ENCODE assay signal across 20 cellular contexts in the genomic region with DNA sequence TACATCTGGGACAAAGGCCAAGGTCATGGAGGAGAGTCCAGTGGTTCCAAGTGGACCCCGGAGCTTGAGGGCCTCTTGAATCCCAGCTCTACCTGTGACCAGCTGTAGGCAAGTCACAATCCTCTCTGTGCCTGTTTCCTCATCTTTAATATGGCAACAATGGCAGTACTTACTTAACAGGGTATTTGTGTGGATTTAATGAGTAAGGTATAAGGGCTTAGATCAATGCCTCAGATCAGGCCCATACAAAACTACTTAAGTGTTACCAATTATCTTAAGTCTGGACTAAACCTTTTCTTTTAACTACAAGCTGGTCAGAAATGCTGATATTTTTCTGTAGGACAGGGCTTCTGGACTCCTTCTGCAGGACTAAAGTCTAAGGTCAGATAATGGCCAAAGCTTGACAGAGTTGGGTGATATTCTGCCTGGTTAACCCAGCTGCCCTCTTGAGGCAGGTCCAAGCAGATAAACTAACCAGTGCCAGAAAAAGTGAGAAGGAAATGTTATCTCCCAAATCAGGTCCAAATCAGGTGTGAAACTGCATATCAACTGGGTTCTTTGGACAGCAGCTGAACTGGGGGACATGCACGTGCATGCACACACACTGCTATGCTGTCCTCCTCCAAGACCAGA. TPM values are rescaled to one million over a fixed set of nuclear protein-coding genes. Genes with fewer than 3 reads are reported as not detected.
A peak's percentile ranks its signal among the peaks of the same experiment; 100 is the strongest.
DNase-seq lines count a peak whose midpoint lies in the region; ATAC-seq and TF ChIP-seq lines count a peak whose summit lies in the region.
"Had no signal": no experiment of that assay in that cellular context is flagged by ENCODE, and none has a peak within 500 bp of the region (broad histone marks: within the 10 kb centered on the region; RNA-seq: fewer than 3 reads in every experiment).

No MANE protein-coding gene starts in this region.

- intact Hi-C loops in activated CD4-positive, alpha-beta T cell treated with anti-CD3 and anti-CD28 coated beads, Interleukin-2, amount 10 ng/mL, durations not matched to agents 24 days and 14 days (cut with micrococcal nuclease) = no loop called here

- H3K36me3 Mint-ChIP-seq in activated CD4-positive, alpha-beta T cell treated with anti-CD3 and anti-CD28 coated beads, Interleukin-2, amount 10 ng/mL, durations not matched to agents 7 days and 5 days (ENCODE audit: low read depth) = no peaks in the 10 kb centered on the region
- H3K36me3 Mint-ChIP-seq in activated CD4-positive, alpha-beta T cell treated with anti-CD3 and anti-CD28 coated beads, Interleukin-2, amount 10 ng/mL, durations not matched to agents 24 days and 14 days (ENCODE audit: low read depth) = no peaks in the 10 kb centered on the region
- peaks cover 9% of the 10 kb centered on the region for H3K36me3 Mint-ChIP-seq in type B pancreatic cell
- H3K36me3 Mint-ChIP-seq: CD4-positive, CD25-positive, alpha-beta regulatory T cell had no signal

- no peaks in the 10 kb centered on the region for H3K9me3 Mint-ChIP-seq in activated CD4-positive, alpha-beta T cell treated with anti-CD3 and anti-CD28 coated beads, Interleukin-2, amount 10 ng/mL, durations not matched to agents 7 days and 5 days
- H3K9me3 Mint-ChIP-seq in activated CD4-positive, alpha-beta T cell treated with anti-CD3 and anti-CD28 coated beads, Interleukin-2, amount 10 ng/mL, durations not matched to agents 24 days and 14 days = no peaks in the 10 kb centered on the region
- H3K9me3 Mint-ChIP-seq in type B pancreatic cell = peaks cover 4% of the 10 kb centered on the region
- H3K9me3 Mint-ChIP-seq: T-helper 2 cell treated with Interferon-gamma antibody and Interleukin-4, amounts not matched to agents 5 μg/mL and 100 μg/mL, for 36 hours had no signal

- POLR2A ChIA-PET in activated CD4-positive, alpha-beta T cell treated with anti-CD3 and anti-CD28 coated beads, Interleukin-2, amount 10 ng/mL, durations not matched to agents 7 days and 5 days (lab: Charles Lee) = no interaction called here

- H3K27ac ChIP-seq in VCaP = no peak overlapping the region
- H3K27ac ChIP-seq: upper lobe of left lung had no signal

- DNase-seq in activated CD4-positive, alpha-beta T cell treated with anti-CD3 and anti-CD28 coated beads, Interleukin-2, amount 10 ng/mL, durations not matched to agents 7 days and 5 days = no peak
- DNase-seq in activated CD4-positive, alpha-beta T cell treated with anti-CD3 and anti-CD28 coated beads, Interleukin-2, amount 10 ng/mL, durations not matched to agents 24 days and 14 days = no peak
- DNase-seq in iPS-NIHi7 (ENCODE audit: extremely low spot score) = peak; percentile 34
- DNase-seq in type B pancreatic cell (ENCODE audit: extremely low spot score, unreplicated experiment) = no peak
- DNase-seq in iPS-NIHi11 (ENCODE audit: low spot score) = no peak
- DNase-seq in NCI-H226 = no peak
- DNase-seq: activated CD8-positive, alpha-beta memory T cell treated with anti-CD3 and anti-CD28 coated beads, Interleukin-2, amount 50 U/mL, for 48 hours; CD4-positive, CD25-positive, alpha-beta regulatory T cell; erythroblast; GOT3; kidney; NCI-H1694; posterior cingulate gyrus; SIG-M5; stimulated activated CD4-positive, alpha-beta T cell treated with anti-CD3 and anti-CD28 coated beads, Interleukin-12 subunit alpha, Interleukin-12 subunit beta, amount 100 ng/mL, for 4 hours; stimulated activated naive CD4-positive, alpha-beta T cell treated with Interleukin-2 at 50 U/mL for 16 hours; upper lobe of left lung had no signal

- no peak overlapping the region for H3K4me3 Mint-ChIP-seq in activated CD4-positive, alpha-beta T cell treated with anti-CD3 and anti-CD28 coated beads, Interleukin-2, amount 10 ng/mL, durations not matched to agents 7 days and 5 days
- no peak overlapping the region for H3K4me3 Mint-ChIP-seq in activated CD4-positive, alpha-beta T cell treated with anti-CD3 and anti-CD28 coated beads, Interleukin-2, amount 10 ng/mL, durations not matched to agents 24 days and 14 days
- H3K4me3 Mint-ChIP-seq in type B pancreatic cell = peak overlapping the region; percentile 94
- H3K4me3 Mint-ChIP-seq: T-helper 2 cell treated with Interferon-gamma antibody and Interleukin-4, amounts not matched to agents 5 μg/mL and 100 μg/mL, for 36 hours had no signal

- peak overlapping the region; percentile 9 for H3K27ac Mint-ChIP-seq in activated CD4-positive, alpha-beta T cell treated with anti-CD3 and anti-CD28 coated beads, Interleukin-2, amount 10 ng/mL, durations not matched to agents 7 days and 5 days
- no peak overlapping the region for H3K27ac Mint-ChIP-seq in activated CD4-positive, alpha-beta T cell treated with anti-CD3 and anti-CD28 coated beads, Interleukin-2, amount 10 ng/mL, durations not matched to agents 24 days and 14 days
- peak overlapping the region; percentile 82 for H3K27ac Mint-ChIP-seq in type B pancreatic cell
- H3K27ac Mint-ChIP-seq: CD4-positive, CD25-positive, alpha-beta regulatory T cell; T-helper 2 cell treated with Interferon-gamma antibody and Interleukin-4, amounts not matched to agents 5 μg/mL and 100 μg/mL, for 36 hours had no signal

- ATAC-seq in GM21423 (IDR thresholded peaks at IDR 0.05; ENCODE audit: unreplicated experiment) = no peak

- peaks cover 11% of the 10 kb centered on the region for H3K4me1 Mint-ChIP-seq in activated CD4-positive, alpha-beta T cell treated with anti-CD3 and anti-CD28 coated beads, Interleukin-2, amount 10 ng/mL, durations not matched to agents 7 days and 5 days
- peaks cover 9% of the 10 kb centered on the region for H3K4me1 Mint-ChIP-seq in activated CD4-positive, alpha-beta T cell treated with anti-CD3 and anti-CD28 coated beads, Interleukin-2, amount 10 ng/mL, durations not matched to agents 24 days and 14 days
- H3K4me1 Mint-ChIP-seq in type B pancreatic cell (ENCODE audit: unreplicated experiment) = peaks cover 63% of the 10 kb centered on the region

- TF ChIP-seq CTCF in VCaP (conservative IDR thresholded peaks at IDR 0.05) (peak; percentile 39; the same call in 1 of the 2 replicates), type B pancreatic cell (conservative IDR thresholded peaks at IDR 0.05) (no peak)

- CTCF ChIA-PET in activated CD4-positive, alpha-beta T cell treated with anti-CD3 and anti-CD28 coated beads, Interleukin-2, amount 10 ng/mL, durations not matched to agents 7 days and 5 days (lab: Charles Lee) = interaction anchor here (1.2 kb wide), 1 partner anchor 74 kb away, joined by 3 read pairs; no protein-coding TSS in a partner anchor

- H3K27me3 Mint-ChIP-seq in activated CD4-positive, alpha-beta T cell treated with anti-CD3 and anti-CD28 coated beads, Interleukin-2, amount 10 ng/mL, durations not matched to agents 7 days and 5 days = peaks cover 47% of the 10 kb centered on the region
- peaks cover 51% of the 10 kb centered on the region for H3K27me3 Mint-ChIP-seq in activated CD4-positive, alpha-beta T cell treated with anti-CD3 and anti-CD28 coated beads, Interleukin-2, amount 10 ng/mL, durations not matched to agents 24 days and 14 days
- H3K27me3 Mint-ChIP-seq in type B pancreatic cell = peaks cover 13% of the 10 kb centered on the region

RNA-seq across cellular contexts. Expression of a gene that starts 2.2 kb away (rescaled TPM):
- under 1 TPM; 0.37 to 0.69 TPM for total RNA-seq in activated CD4-positive, alpha-beta T cell treated with anti-CD3 and anti-CD28 coated beads, Interleukin-2, amount 10 ng/mL, durations not matched to agents 7 days and 5 days
- 1.2 and 1.3 TPM in 2 replicates for total RNA-seq in activated CD4-positive, alpha-beta T cell treated with anti-CD3 and anti-CD28 coated beads, Interleukin-2, amount 10 ng/mL, durations not matched to agents 24 days and 14 days
- 89.0 and 146 TPM in 2 replicates for total RNA-seq in type B pancreatic cell (ENCODE audit: low replicate concordance)
- total RNA-seq: CD4-positive, CD25-positive, alpha-beta regulatory T cell had no signal

Comparison
In these comparisons a context has a peak if more than half of its experiments do, and no peak if none do; other contexts are left out.
1. RNA of a gene that starts 2.2 kb away (total RNA-seq): 89.0 to 146 TPM in type B pancreatic cell; 1.2 to 1.3 TPM in activated CD4-positive, alpha-beta T cell treated with anti-CD3 and anti-CD28 coated beads, Interleukin-2, amount 10 ng/mL, durations not matched to agents 24 days and 14 days and 0.37 to 0.69 TPM in activated CD4-positive, alpha-beta T cell treated with anti-CD3 and anti-CD28 coated beads, Interleukin-2, amount 10 ng/mL, durations not matched to agents 7 days and 5 days; every median in the first group is over 10 times any median in the second.